In genomic region chr10:95656291-95657164, GRCh38 we compare ENCODE assay signal across 8 cellular contexts. TPM values are rescaled to one million over a fixed set of nuclear protein-coding genes. Genes with fewer than 3 reads are reported as not detected.
A peak's percentile ranks its signal among the peaks of the same experiment; 100 is the strongest.
DNase-seq lines count a peak whose midpoint lies in the region; ATAC-seq and TF ChIP-seq lines count a peak whose summit lies in the region.

Gene ALDH18A1 (minus strand): TSS chr10:95656711. CDS start chr10:95653377, 3,334 bp downstream.

- H3K36me3 ChIP-seq in NT2/D1 (ENCODE audit: insufficient read depth, insufficient read length, low read length) (peaks cover 21% of the 10 kb centered on the region), endodermal cell (ENCODE audit: control insufficient read depth, insufficient read depth, low read length) (peaks cover 23% of the 10 kb centered on the region)

- TF ChIP-seq CTCF in HL-60 (IDR thresholded peaks at IDR 0.05; ENCODE audit: insufficient read depth, low read length) (no peak), endodermal cell (conservative IDR thresholded peaks at IDR 0.05) (no peak)

- peaks cover 6% of the 10 kb centered on the region; the same call in 1 of the 2 replicates for H3K9me3 ChIP-seq in NT2/D1 (ENCODE audit: insufficient read depth, low read length)
- H3K9me3 ChIP-seq in endodermal cell (ENCODE audit: control insufficient read depth, low read length): peaks cover 19% of the 10 kb centered on the region

- H3K27me3 ChIP-seq in HL-60 (ENCODE audit: insufficient read depth, poor library complexity, severe bottlenecking): no peaks in the 10 kb centered on the region
- peaks cover 4% of the 10 kb centered on the region for H3K27me3 ChIP-seq in NT2/D1 (ENCODE audit: insufficient read depth, insufficient read length)
- no peaks in the 10 kb centered on the region for H3K27me3 ChIP-seq in endodermal cell (ENCODE audit: control insufficient read depth, insufficient read depth, low read length, poor library complexity, severe bottlenecking)

- H3K27ac ChIP-seq in HL-60 (replicated peaks): peak within 1 kb of the TSS; percentile 66
- no peak within 1 kb of the TSS for H3K27ac ChIP-seq in endodermal cell (ENCODE audit: low read depth, low read length)

- no peaks in the 10 kb centered on the region for H3K27me3 Mint-ChIP-seq in endodermal cell (ENCODE audit: insufficient read depth)

- H3K4me1 Mint-ChIP-seq in endodermal cell: peaks cover 13% of the 10 kb centered on the region

- ATAC-seq in GM19463 (IDR thresholded peaks at IDR 0.05; ENCODE audit: unreplicated experiment): peak; percentile 90

- H3K9me3 Mint-ChIP-seq in endodermal cell: peaks cover 6% of the 10 kb centered on the region

- DNase-seq in COLO829 (ENCODE audit: low spot score) (peak; percentile 81), HL-60 (ENCODE audit: low read depth in 1 of 2, low spot score in 1 of 2) (peak; percentile 84 to 92), NT2/D1 (ENCODE audit: low read depth, low spot score) (peak; percentile 61), endodermal cell (peak; percentile 96), mesenteric fat pad (ENCODE audit: low spot score) (peak; percentile 97)
- DNase-seq in activated CD8-positive, alpha-beta memory T cell treated with anti-CD3 and anti-CD28 coated beads for 48 hours (ENCODE audit: low read depth in 2 of 3, low spot score in 2 of 3): peak; percentile 86 to 89 (median 87)
- peak; percentile 89 for DNase-seq in stimulated activated CD8-positive, alpha-beta memory T cell treated with anti-CD3 and anti-CD28 coated beads, Interleukin-15, amount 100 ng/mL, for 1 hour (ENCODE audit: low read depth)

- WGBS in endodermal cell (ENCODE audit: insufficient coverage in 1 of 2, insufficient read length in 1 of 2), 2 experiments: 0 to 1% methylated on average over 48 to 83 of the region's 83 CpGs

- H3K4me1 ChIP-seq in NT2/D1 (ENCODE audit: insufficient read depth, insufficient read length) (no peaks in the 10 kb centered on the region), endodermal cell (ENCODE audit: control insufficient read depth, insufficient read depth, low read length) (peaks cover 4% of the 10 kb centered on the region)

- peak within 1 kb of the TSS; percentile 88 for H3K9ac ChIP-seq in NT2/D1 (ENCODE audit: insufficient read length, low read depth)
- peak within 1 kb of the TSS; percentile 54 for H3K9ac ChIP-seq in endodermal cell (ENCODE audit: extremely low read depth, low read length, poor library complexity, severe bottlenecking)

- peaks cover 21% of the 10 kb centered on the region for H3K36me3 Mint-ChIP-seq in endodermal cell (ENCODE audit: low read depth)

- H3K27ac Mint-ChIP-seq in endodermal cell: peak within 1 kb of the TSS; percentile 94

- H3K4me3 ChIP-seq in HL-60 (replicated peaks; ENCODE audit: insufficient read depth, low read length): peak within 1 kb of the TSS; percentile 89
- H3K4me3 ChIP-seq in NT2/D1 (ENCODE audit: insufficient read length, low read depth): peak within 1 kb of the TSS; percentile 74
- peak within 1 kb of the TSS; percentile 84 for H3K4me3 ChIP-seq in endodermal cell (ENCODE audit: low read length)

- H3K4me3 Mint-ChIP-seq in endodermal cell: peak within 1 kb of the TSS; percentile 96

RNA-seq across cellular contexts. Expression of gene ALDH18A1, which starts in this region (rescaled TPM):
- total RNA-seq in endodermal cell (100 to 1,000 TPM in 1 of 2 donors, 10 to 100 TPM in 1; 81.0 to 130 TPM), mesenteric fat pad (41.1 TPM)
- polyA plus RNA-seq in endodermal cell (2013, experiment 1 of 2): 71.0 TPM
- 66.7 TPM for polyA plus RNA-seq in endodermal cell (2013, experiment 2 of 2)
